ENCODE assay signal across 5 cellular contexts in genomic region chr4:33150139-33150538, GRCh38.
"Had no signal": no experiment of that assay in that cellular context is flagged by ENCODE, and none has a peak within 500 bp of the region (broad histone marks: within the 10 kb centered on the region; RNA-seq: fewer than 3 reads in every experiment).

No MANE protein-coding gene starts in this region.

- H3K27ac ChIP-seq: HL-60 had no signal

- H3K4me1 Mint-ChIP-seq: IgD-negative memory B cell had no signal

- H3K4me3 Mint-ChIP-seq: H9 had no signal

- DNase-seq: H9, HCEC 1CT, KBM-7 had no signal

- H3K27ac Mint-ChIP-seq: IgD-negative memory B cell had no signal

- H3K9me3 Mint-ChIP-seq: H9 had no signal

- H3K27me3 Mint-ChIP-seq: IgD-negative memory B cell had no signal

- H3K36me3 Mint-ChIP-seq: IgD-negative memory B cell had no signal
